In the genomic region with DNA sequence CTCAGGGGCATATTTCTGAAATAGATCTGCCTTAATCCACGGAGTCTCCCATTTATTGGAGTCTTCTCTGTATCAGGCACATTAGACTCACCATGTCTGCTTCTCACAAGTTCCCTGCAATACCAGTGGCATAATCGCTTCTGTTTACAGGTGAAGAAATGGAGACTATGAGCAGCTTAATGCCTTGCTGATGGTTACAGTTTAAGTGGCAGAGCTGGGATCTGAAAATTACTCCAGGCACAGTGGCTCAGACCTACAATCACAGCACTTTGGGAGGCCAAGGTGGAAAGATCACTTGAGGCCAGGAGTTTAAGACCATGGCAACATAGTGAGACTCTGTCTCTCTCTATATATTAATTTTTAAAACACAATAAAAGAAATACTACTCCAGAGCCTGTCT, we compare ENCODE assay signal across 15 cellular contexts. TPM values are rescaled to one million over a fixed set of nuclear protein-coding genes. Genes with fewer than 3 reads are reported as not detected.
DNase-seq lines count a peak whose midpoint lies in the region; ATAC-seq and TF ChIP-seq lines count a peak whose summit lies in the region.
"Had no signal": no experiment of that assay in that cellular context is flagged by ENCODE, and none has a peak within 500 bp of the region (broad histone marks: within the 10 kb centered on the region; RNA-seq: fewer than 3 reads in every experiment).

No MANE protein-coding gene starts in this region.

- peaks cover 53% of the 10 kb centered on the region for H3K4me1 Mint-ChIP-seq in brain
- H3K4me1 Mint-ChIP-seq: activated B cell treated with CpG ODN at 0.5 μM for 24 hours; central memory CD8-positive, alpha-beta T cell had no signal

- no peak for TF ChIP-seq EP300 in tibial nerve (IDR thresholded peaks at IDR 0.05)

- peak overlapping the region in 4 of 5 experiments; percentile 12 to 63 (median 26) for H3K4me3 Mint-ChIP-seq in brain
- H3K4me3 Mint-ChIP-seq: activated B cell treated with CpG ODN at 0.5 μM for 24 hours; central memory CD8-positive, alpha-beta T cell had no signal

- H3K36me3 Mint-ChIP-seq in activated naive CD4-positive, alpha-beta T cell treated with anti-CD3 and anti-CD28 coated beads, Interleukin-2, amount 50 U/mL, for 72 hours, result peaks cover 0 to 4% of the 10 kb centered on the region in 2 donors
- no peaks in the 10 kb centered on the region for H3K36me3 Mint-ChIP-seq in brain

- WGBS in mesodermal cell (ENCODE audit: insufficient coverage in 2 of 2), 2 experiments, result 64 to 80% methylated on average over 1 of the region's 2 CpGs
- WGBS in tibial nerve, 2 donors, result 64 to 71% methylated on average over 2 of the region's 2 CpGs

- H3K4me1 ChIP-seq in mesodermal cell (ENCODE audit: control insufficient read depth, insufficient read depth, low read length, poor library complexity, severe bottlenecking) (peaks cover 31% of the 10 kb centered on the region), tibial nerve (peaks cover 0 to 39% (median 11%) of the 10 kb centered on the region in 4 donors)

- no peak for ATAC-seq in activated naive CD4-positive, alpha-beta T cell treated with anti-CD3 and anti-CD28 coated beads, Interleukin-2, amount 50 U/mL, for 72 hours
- no peak for ATAC-seq in GM21526 (IDR thresholded peaks at IDR 0.05; ENCODE audit: low FRiP score, unreplicated experiment)

- no peak for TF ChIP-seq POLR2A in tibial nerve (IDR thresholded peaks at IDR 0.05)

- no peaks in the 10 kb centered on the region for H3K27me3 ChIP-seq in tibial nerve

- TF ChIP-seq CTCF in brain (conservative IDR thresholded peaks at IDR 0.05) (no peak), tibial nerve (IDR thresholded peaks at IDR 0.05) (no peak)

- peaks cover 6% of the 10 kb centered on the region for H3K27me3 Mint-ChIP-seq in brain

- H3K9me3 ChIP-seq in mesodermal cell (ENCODE audit: control insufficient read depth, low read length), result no peaks in the 10 kb centered on the region
- H3K9me3 ChIP-seq in tibial nerve, result no peaks in the 10 kb centered on the region
- H3K9me3 ChIP-seq: neutrophil had no signal

- DNase-seq in activated naive CD4-positive, alpha-beta T cell treated with anti-CD3 and anti-CD28 coated beads, Interleukin-2, amount 50 U/mL, for 72 hours (ENCODE audit: low spot score in 2 of 2), result no peak
- DNase-seq in activated naive CD4-positive, alpha-beta T cell treated with anti-CD3 and anti-CD28 coated beads, Interleukin-2, amount 50 U/mL, for 16 hours, result no peak
- DNase-seq in tibial nerve (ENCODE audit: low spot score in 2 of 2) (no peak), NCI-H526 treated with DMSO at 0.1 percent for 48 hours (lab: John Stamatoyannopoulos, UW) (no peak), SKM-1 (lab: John Stamatoyannopoulos, UW; ENCODE audit: unreplicated experiment) (no peak)
- DNase-seq: activated B cell treated with CpG ODN at 0.5 μM for 24 hours; activated naive CD4-positive, alpha-beta T cell; NCI-H2107; trophoblast cell had no signal

- H3K27ac ChIP-seq in mesodermal cell (ENCODE audit: low read depth, low read length, severe bottlenecking), result peak overlapping the region; percentile 85
- peak overlapping the region in 3 of 4 donors; percentile 35 to 65 (median 58) for H3K27ac ChIP-seq in tibial nerve
- H3K27ac ChIP-seq: neutrophil, RWPE1 had no signal

- no peak overlapping the region for H3K4me3 ChIP-seq in mesodermal cell (ENCODE audit: extremely low read depth, insufficient read depth, low read length, poor library complexity, severe bottlenecking)
- H3K4me3 ChIP-seq in tibial nerve, result no peak overlapping the region

- H3K36me3 ChIP-seq in mesodermal cell (ENCODE audit: control insufficient read depth, insufficient read depth, low read length) (no peaks in the 10 kb centered on the region), tibial nerve (no peaks in the 10 kb centered on the region)
- H3K36me3 ChIP-seq: neutrophil had no signal

- no peaks in the 10 kb centered on the region for H3K9me3 Mint-ChIP-seq in activated naive CD4-positive, alpha-beta T cell treated with anti-CD3 and anti-CD28 coated beads, Interleukin-2, amount 50 U/mL, for 72 hours
- H3K9me3 Mint-ChIP-seq in brain, result peaks cover 0 to 2% (median 0%) of the 10 kb centered on the region in 5 experiments
- H3K9me3 Mint-ChIP-seq: activated B cell treated with CpG ODN at 0.5 μM for 24 hours; central memory CD8-positive, alpha-beta T cell had no signal

- peak overlapping the region; percentile 61 to 74 for H3K27ac Mint-ChIP-seq in activated naive CD4-positive, alpha-beta T cell treated with anti-CD3 and anti-CD28 coated beads, Interleukin-2, amount 50 U/mL, for 72 hours
- H3K27ac Mint-ChIP-seq in brain, result peak overlapping the region in 4 of 5 experiments; percentile 29 to 94 (median 90)
- H3K27ac Mint-ChIP-seq: activated B cell treated with CpG ODN at 0.5 μM for 24 hours had no signal

RNA-seq across cellular contexts. Expression of gene RIC8B, which starts 7.3 kb away (rescaled TPM):
- 10 to 100 TPM in 1 of 2 donors, 1 to 10 TPM in 1; 9.2 to 16.5 TPM for total RNA-seq in activated naive CD4-positive, alpha-beta T cell treated with anti-CD3 and anti-CD28 coated beads, Interleukin-2, amount 50 U/mL, for 72 hours
- 13.3 TPM for polyA plus RNA-seq in brain (ENCODE audit: insufficient read depth, low read depth, low replicate concordance)
- 15.1 TPM for polyA plus RNA-seq in mesodermal cell (2013, experiment 1 of 2)
- polyA plus RNA-seq in mesodermal cell (2013, experiment 2 of 2), result 14.5 TPM
- total RNA-seq in tibial nerve, result 10 to 100 TPM; 15.1 to 24.9 (median 21.6) TPM
